Comparison of ENCODE assay signal across 7 cellular contexts in genomic region chr4:55545133-55545532, GRCh38. TPM values are rescaled to one million over a fixed set of nuclear protein-coding genes. Genes with fewer than 3 reads are reported as not detected.
DNase-seq lines count a peak whose midpoint lies in the region; ATAC-seq and TF ChIP-seq lines count a peak whose summit lies in the region.

No MANE protein-coding gene starts in this region.

- peak overlapping the region; percentile 99 for H3K27ac ChIP-seq in colonic mucosa

- H3K4me3 ChIP-seq in GM12864 (ENCODE audit: low read depth, low read length) (peak overlapping the region; percentile 95), colonic mucosa (peak overlapping the region; percentile 94)

- no peaks in the 10 kb centered on the region for H3K9me3 Mint-ChIP-seq in naive thymus-derived CD8-positive, alpha-beta T cell

- no peaks in the 10 kb centered on the region for H3K9me3 ChIP-seq in colonic mucosa

- DNase-seq in GM12864 (ENCODE audit: low read depth) (no peak), NCI-H82 (lab: John Stamatoyannopoulos, UW) (peak; percentile 54), colonic mucosa (no peak), hepatic stellate cell (ENCODE audit: low spot score) (no peak)
- DNase-seq in naive thymus-derived CD8-positive, alpha-beta T cell: peak in 3 of 10 donors; percentile 13 to 30 (median 25)

- peak overlapping the region; percentile 84 to 96 (median 93) for H3K4me3 Mint-ChIP-seq in naive thymus-derived CD8-positive, alpha-beta T cell

- peak overlapping the region; percentile 79 to 95 (median 92) for H3K27ac Mint-ChIP-seq in naive thymus-derived CD8-positive, alpha-beta T cell

- H3K36me3 Mint-ChIP-seq in naive thymus-derived CD8-positive, alpha-beta T cell: peaks cover 0 to 3% (median 0%) of the 10 kb centered on the region in 3 donors

- intact Hi-C loops in colonic mucosa (cut with DNase I): loop anchor here (10.0 kb wide), 1 partner anchor 110 kb away; no protein-coding TSS in a partner anchor

- no peaks in the 10 kb centered on the region for H3K27me3 ChIP-seq in colonic mucosa

- H3K36me3 ChIP-seq in colonic mucosa: no peaks in the 10 kb centered on the region

- ATAC-seq in naive thymus-derived CD8-positive, alpha-beta T cell: no peak
- ATAC-seq in GM19397 (IDR thresholded peaks at IDR 0.05; ENCODE audit: unreplicated experiment) (no peak), GM21717 (IDR thresholded peaks at IDR 0.05; ENCODE audit: unreplicated experiment) (no peak)

- H3K4me1 ChIP-seq in colonic mucosa: no peaks in the 10 kb centered on the region

- peak overlapping the region in 1 of 2 donors; percentile 70 for H3K9ac ChIP-seq in colonic mucosa (ENCODE audit: low read depth in 2 of 2, low read length in 2 of 2)

- POLR2A ChIA-PET in naive thymus-derived CD8-positive, alpha-beta T cell (lab: Charles Lee): interaction anchor here (1.1 to 2.6 kb wide), 10 partner anchors 34 to 1364 kb away, joined by 3 to 16 read pairs (median 6); partner anchors contain the start of genes AASDH, CEP135, SRD5A3 and TMEM165

- H3K4me1 Mint-ChIP-seq in naive thymus-derived CD8-positive, alpha-beta T cell: peaks cover 12 to 53% (median 44%) of the 10 kb centered on the region in 4 donors

- TF ChIP-seq CTCF in GM12864 (IDR thresholded peaks at IDR 0.05; ENCODE audit: low read depth, low read length, missing control alignments): no peak
- TF ChIP-seq CTCF in colonic mucosa (IDR thresholded peaks at IDR 0.05): no peak

- H3K27me3 Mint-ChIP-seq in naive thymus-derived CD8-positive, alpha-beta T cell: no peaks in the 10 kb centered on the region

RNA-seq across cellular contexts. Expression of gene CLOCK, which starts 1.6 kb away (rescaled TPM):
- total RNA-seq in colonic mucosa: 10 to 100 TPM; 18.4 to 20.8 TPM
- 10 to 100 TPM; 10.9 to 12.6 TPM for total RNA-seq in naive thymus-derived CD8-positive, alpha-beta T cell
- polyA plus RNA-seq in naive thymus-derived CD8-positive, alpha-beta T cell: 1 to 10 TPM; 4.8 to 5.2 (median 5.1) TPM

RNA-seq across cellular contexts. Expression of gene PDCL2, which starts 46.9 kb away (rescaled TPM):
- not detected for total RNA-seq in colonic mucosa
- total RNA-seq in naive thymus-derived CD8-positive, alpha-beta T cell: not detected
- polyA plus RNA-seq in naive thymus-derived CD8-positive, alpha-beta T cell: not detected
